Comparison of ENCODE assay signal across 8 cellular contexts in the genomic region with DNA sequence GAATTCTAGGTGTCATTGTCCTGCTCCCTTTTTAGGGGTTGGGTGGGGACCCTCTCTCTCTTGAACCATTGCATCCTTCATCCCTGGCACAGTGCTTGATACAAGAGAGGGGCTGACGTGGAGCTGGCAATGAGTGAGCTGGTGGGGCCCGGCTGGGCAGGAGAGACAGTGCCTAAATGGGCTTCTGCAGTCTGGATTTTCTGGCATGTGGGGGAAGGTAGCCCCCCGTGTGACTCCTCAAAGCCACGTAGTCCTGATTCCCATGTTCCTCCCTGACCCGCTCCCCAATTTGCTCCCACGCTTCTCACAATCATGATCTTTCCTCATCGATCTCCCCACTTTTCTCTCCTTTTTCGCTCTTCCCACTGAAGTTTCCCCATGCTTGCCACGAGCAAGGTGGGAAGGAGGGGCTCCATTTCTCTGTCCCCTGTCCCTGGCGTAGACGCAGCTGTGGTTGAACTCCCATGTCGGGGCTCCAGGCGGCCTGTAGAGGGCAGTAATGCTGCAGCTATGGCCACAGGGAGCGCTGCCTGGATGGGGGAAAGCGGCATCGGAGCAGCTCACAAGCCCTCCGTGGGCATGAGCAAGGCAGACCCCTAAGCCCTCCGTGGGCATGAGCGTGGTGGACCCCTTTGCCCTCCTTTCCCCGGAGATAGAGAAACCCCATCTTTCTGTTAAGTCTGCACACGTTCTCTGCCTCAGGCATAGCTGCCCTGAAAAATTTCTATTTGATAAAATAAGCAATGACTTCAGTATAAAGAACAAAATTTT. TPM values are rescaled to one million over a fixed set of nuclear protein-coding genes. Genes with fewer than 3 reads are reported as not detected.
DNase-seq lines count a peak whose midpoint lies in the region; ATAC-seq and TF ChIP-seq lines count a peak whose summit lies in the region.

No MANE protein-coding gene starts in this region.

- peak overlapping the region in 6 of 8 donors; percentile 29 to 81 (median 56) for H3K4me3 Mint-ChIP-seq in naive B cell

- H3K4me3 ChIP-seq in epithelial cell of proximal tubule (ENCODE audit: low read depth, low read length) = peak overlapping the region; percentile 28

- DNase-seq in DMS153 treated with DMSO at 0.1 percent for 48 hours (lab: John Stamatoyannopoulos, UW; ENCODE audit: unreplicated experiment) (peak; percentile 53), NOMO-1 (lab: John Stamatoyannopoulos, UW; ENCODE audit: unreplicated experiment in 2 of 2) (peak; percentile 39 to 56), epithelial cell of proximal tubule (ENCODE audit: low read depth) (no peak), naive B cell (peak; percentile 52)
- peak; percentile 27 for DNase-seq in activated CD8-positive, alpha-beta memory T cell treated with anti-CD3 and anti-CD28 coated beads, Interleukin-2, amount 50 U/mL, for 24 hours (ENCODE audit: extremely low read depth)
- DNase-seq in stimulated activated CD8-positive, alpha-beta memory T cell treated with anti-CD3 and anti-CD28 coated beads, Interleukin-7, amount 100 ng/mL, for 4 hours (ENCODE audit: low read depth in 2 of 2) = peak; percentile 47 to 50

- peaks cover 0 to 13% (median 2%) of the 10 kb centered on the region in 3 donors for H3K27me3 Mint-ChIP-seq in naive B cell

- peak overlapping the region in 3 of 6 donors; percentile 14 to 89 (median 82) for H3K27ac Mint-ChIP-seq in naive B cell

- H3K36me3 Mint-ChIP-seq in naive B cell = peaks cover 0 to 4% of the 10 kb centered on the region in 2 donors

- ATAC-seq in HG03342 (IDR thresholded peaks at IDR 0.05; ENCODE audit: unreplicated experiment) (peak; percentile 42), naive B cell (ENCODE audit: low read depth in 2 of 2) (peak; percentile 60 to 72), GM18907 (IDR thresholded peaks at IDR 0.05; ENCODE audit: unreplicated experiment) (no peak)

- TF ChIP-seq CTCF in epithelial cell of proximal tubule (conservative IDR thresholded peaks at IDR 0.05; ENCODE audit: low read depth, low read length) = peak; percentile 97

- H3K9me3 Mint-ChIP-seq in naive B cell = no peaks in the 10 kb centered on the region

- peaks cover 26 to 44% (median 36%) of the 10 kb centered on the region in 3 donors for H3K4me1 Mint-ChIP-seq in naive B cell

RNA-seq across cellular contexts. Expression of a gene that starts 47.5 kb away (rescaled TPM):
- 39.3 and 41.7 TPM in 2 replicates for total RNA-seq in epithelial cell of proximal tubule
- polyA plus RNA-seq in naive B cell (ENCODE audit: low read depth in 6 of 6) = 10 to 100 TPM; 10.1 to 24.8 (median 14.5) TPM
